26 cellular contexts compared by ENCODE assay signal in the genomic region with DNA sequence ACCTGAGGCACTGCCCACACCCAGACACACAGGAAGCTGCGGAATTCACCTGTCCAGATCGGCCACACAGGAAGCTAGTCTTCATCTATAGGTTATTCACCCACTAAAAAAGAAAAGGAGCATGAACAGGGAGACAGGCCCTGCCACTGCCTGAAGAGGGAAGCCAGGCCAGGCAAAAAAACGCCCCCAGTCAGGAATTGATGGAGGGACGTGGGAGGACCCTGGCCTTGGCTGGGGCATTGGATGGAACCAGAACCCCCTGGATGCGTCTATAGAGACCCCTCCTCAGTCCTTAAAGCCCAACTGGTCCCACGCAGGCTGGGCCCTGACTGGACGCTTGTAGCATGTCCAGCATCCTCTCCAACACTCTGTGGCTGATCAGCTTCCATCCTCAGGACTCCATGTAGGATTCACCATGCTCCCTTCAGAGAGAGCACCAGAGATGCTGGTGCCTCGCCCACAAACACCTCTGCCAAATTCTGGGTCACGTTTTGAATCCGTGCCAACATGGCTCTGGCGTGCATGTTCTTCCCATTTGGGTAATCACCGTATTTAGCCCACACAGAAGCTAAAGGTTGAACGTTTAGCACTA.
"Had no signal": no experiment of that assay in that cellular context is flagged by ENCODE, and none has a peak within 500 bp of the region (broad histone marks: within the 10 kb centered on the region; RNA-seq: fewer than 3 reads in every experiment).

No MANE protein-coding gene starts in this region.

- H3K4me1 ChIP-seq: SJCRH30 had no signal

- H3K36me3 ChIP-seq: brain microvascular endothelial cell, cardiac muscle cell, SJCRH30 had no signal

- H3K9me3 ChIP-seq: SJCRH30, SK-N-SH had no signal

- DNase-seq: activated CD4-positive, alpha-beta memory T cell treated with anti-CD3 and anti-CD28 coated beads, Interleukin-2, amount 10 ng/mL, durations not matched to agents 7 days and 5 days; activated CD4-positive, alpha-beta T cell treated with anti-CD3 and anti-CD28 coated beads, Interleukin-2, amount 10 ng/mL, durations not matched to agents 7 days and 5 days; activated CD4-positive, CD25-positive, alpha-beta regulatory T cell; activated gamma-delta T cell treated with Interleukin-2 at 50 U/mL for 16 hours; activated naive CD4-positive, alpha-beta T cell treated with anti-CD3 and anti-CD28 coated beads, Interleukin-2, amount 10 ng/mL, durations not matched to agents 7 days and 5 days; activated naive CD8-positive, alpha-beta T cell treated with anti-CD3 and anti-CD28 coated beads for 36 hours; activated T-cell treated with anti-CD3 and anti-CD28 coated beads, Interleukin-2, amount 50 U/mL, for 48 hours; brain microvascular endothelial cell; MV-4-11; NCI-H1092 treated with DMSO at 0.1 percent for 48 hours; NCI-H1417 treated with DMSO at 0.1 percent for 48 hours; NCI-H1694 treated with DMSO at 0.1 percent for 48 hours; NCI-H2029 treated with DMSO at 0.1 percent for 48 hours; NCI-H345; NCI-H510A; NCI-H526 treated with DMSO at 0.1 percent for 48 hours; NCI-H82; RPMI8226; SJCRH30; SK-N-SH; T-helper 1 cell had no signal

- ATAC-seq: Panc1, Right ventricle myocardium inferior had no signal

- H3K27me3 ChIP-seq: brain microvascular endothelial cell, cardiac muscle cell, SJCRH30 had no signal

- H3K27ac ChIP-seq: brain microvascular endothelial cell, cardiac muscle cell, KMS-11, SJCRH30, VCaP had no signal

- H3K4me3 ChIP-seq: cardiac muscle cell, SJCRH30 had no signal
